Comparison of ENCODE assay signal across 22 cellular contexts in genomic region chr3:94500146-94500545, GRCh38.
A peak's percentile ranks its signal among the peaks of the same experiment; 100 is the strongest.
DNase-seq lines count a peak whose midpoint lies in the region; ATAC-seq lines count a peak whose summit lies in the region.
"Had no signal": no experiment of that assay in that cellular context is flagged by ENCODE, and none has a peak within 500 bp of the region (broad histone marks: within the 10 kb centered on the region; RNA-seq: fewer than 3 reads in every experiment).

No MANE protein-coding gene starts in this region.

- no peaks in the 10 kb centered on the region for H3K36me3 ChIP-seq in SJCRH30
- H3K36me3 ChIP-seq: BE2C, BLaER1 had no signal

- H3K27me3 ChIP-seq in SJCRH30, result no peaks in the 10 kb centered on the region
- H3K27me3 ChIP-seq: BE2C, BLaER1 had no signal

- DNase-seq in NCI-H524 (lab: John Stamatoyannopoulos, UW), result peak; percentile 38 to 82
- peak; percentile 27 for DNase-seq in NCI-H524 treated with DMSO at 0.1 percent for 48 hours (lab: John Stamatoyannopoulos, UW)
- peak; percentile 88 to 97 for DNase-seq in SJCRH30
- DNase-seq in T-helper 9 cell, result no peak
- DNase-seq: 8988T; ACHN; BE2C; C1 segment of cervical spinal cord; CD4-positive, alpha-beta memory T cell; CD4-positive, CD25-positive, alpha-beta regulatory T cell; CD8-positive, alpha-beta memory T cell; COR-L47; DMS 273 treated with DMSO at 0.1 percent for 48 hours; DMS153; DMS53; DMS79; DND-41; EL; GDM1 had no signal

- peaks cover 19% of the 10 kb centered on the region for H3K4me1 ChIP-seq in SJCRH30
- H3K4me1 ChIP-seq: BLaER1 had no signal

- H3K9me3 ChIP-seq in SJCRH30 (replicated peaks), result peaks cover 12% of the 10 kb centered on the region; the same call in 1 of the 2 replicates
- H3K9me3 ChIP-seq: BE2C had no signal

- peak overlapping the region; percentile 18 for H3K4me3 ChIP-seq in SJCRH30
- H3K4me3 ChIP-seq: BLaER1, GM12878 had no signal

- ATAC-seq in HG03520 (IDR thresholded peaks at IDR 0.05; ENCODE audit: unreplicated experiment), result no peak
- ATAC-seq: GM12878 had no signal

- peak overlapping the region; percentile 86 for H3K27ac ChIP-seq in SJCRH30
- H3K27ac ChIP-seq: BLaER1 had no signal
